Comparison of ENCODE assay signal across 17 cellular contexts in the genomic region with DNA sequence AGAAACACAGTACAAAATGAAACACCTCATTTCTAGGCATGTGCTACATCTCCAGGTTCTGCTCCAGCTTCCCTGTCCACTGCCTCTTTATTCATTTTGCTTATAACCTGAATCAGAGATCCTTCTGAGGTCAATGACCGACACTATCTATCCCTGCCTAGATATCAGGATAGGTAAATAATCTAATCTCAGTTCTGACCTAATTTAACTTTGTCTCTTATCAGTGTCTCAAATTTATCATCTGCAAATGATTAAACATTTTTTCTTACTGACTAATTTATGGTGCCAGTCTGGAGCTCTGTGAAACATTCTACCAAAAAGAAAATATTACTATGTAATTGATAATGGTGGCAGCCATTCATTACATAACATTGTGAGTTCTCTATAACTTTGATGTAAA.
"Had no signal": no experiment of that assay in that cellular context is flagged by ENCODE, and none has a peak within 500 bp of the region (broad histone marks: within the 10 kb centered on the region; RNA-seq: fewer than 3 reads in every experiment).

No MANE protein-coding gene starts in this region.

- ATAC-seq: gastrocnemius medialis, left cardiac atrium had no signal

- H3K4me1 Mint-ChIP-seq: central memory CD8-positive, alpha-beta T cell; immature natural killer cell; nephron had no signal

- H3K9me3 Mint-ChIP-seq: central memory CD8-positive, alpha-beta T cell; immature natural killer cell; nephron had no signal

- H3K27me3 Mint-ChIP-seq: central memory CD8-positive, alpha-beta T cell had no signal

- H3K4me3 Mint-ChIP-seq: central memory CD8-positive, alpha-beta T cell; immature natural killer cell; nephron had no signal

- H3K4me1 ChIP-seq: esophagus muscularis mucosa, gastrocnemius medialis, right atrium auricular region had no signal

- H3K27ac ChIP-seq: epithelial cell of prostate, esophagus muscularis mucosa, gastrocnemius medialis, right atrium auricular region had no signal

- H3K4me3 ChIP-seq: esophagus muscularis mucosa, gastrocnemius medialis, right atrium auricular region, smooth muscle cell had no signal

- H3K36me3 ChIP-seq: gastrocnemius medialis had no signal

- H3K27me3 ChIP-seq: esophagus muscularis mucosa, gastrocnemius medialis, right atrium auricular region had no signal

- H3K4me2 ChIP-seq: smooth muscle cell had no signal

- H3K9me3 ChIP-seq: esophagus muscularis mucosa, gastrocnemius medialis, right atrium auricular region had no signal

- DNase-seq: effector memory CD4-positive, alpha-beta T cell; gastrocnemius medialis; glutamatergic neuron; immature natural killer cell; kidney; left cardiac atrium; mammary epithelial cell; occipital lobe; stimulated activated CD4-positive, alpha-beta T cell treated with anti-CD3 and anti-CD28 coated beads, Interleukin-2, amount 100 ng/mL, for 48 hours; stimulated activated naive CD4-positive, alpha-beta T cell treated with Interleukin-2 at 50 U/mL for 16 hours; trophoblast cell had no signal

- H3K27ac Mint-ChIP-seq: immature natural killer cell, nephron had no signal
